ENCODE assay signal across 11 cellular contexts in genomic region chr18:5239447-5239846, GRCh38. TPM values are rescaled to one million over a fixed set of nuclear protein-coding genes. Genes with fewer than 3 reads are reported as not detected.
DNase-seq lines count a peak whose midpoint lies in the region; ATAC-seq and TF ChIP-seq lines count a peak whose summit lies in the region.
"Had no signal": no experiment of that assay in that cellular context is flagged by ENCODE, and none has a peak within 500 bp of the region (broad histone marks: within the 10 kb centered on the region; RNA-seq: fewer than 3 reads in every experiment).

No MANE protein-coding gene starts in this region.

- H3K9me3 Mint-ChIP-seq in CD4-positive, alpha-beta memory T cell: peaks cover 0 to 3% (median 0%) of the 10 kb centered on the region in 8 donors
- H3K9me3 Mint-ChIP-seq in neural progenitor cell: no peaks in the 10 kb centered on the region

- peaks cover 0 to 2% of the 10 kb centered on the region in 2 donors for H3K27me3 Mint-ChIP-seq in CD4-positive, alpha-beta memory T cell
- H3K27me3 Mint-ChIP-seq in neural progenitor cell (ENCODE audit: insufficient read depth, low read depth): peaks cover 2% of the 10 kb centered on the region

- H3K4me2 ChIP-seq in Loucy (ENCODE audit: low read depth, low read length, poor library complexity, severe bottlenecking) (peak overlapping the region; percentile 77), neural progenitor cell (peak overlapping the region; percentile 93)

- H3K4me3 Mint-ChIP-seq in CD4-positive, alpha-beta memory T cell: peak overlapping the region; percentile 1 to 97 (median 72)
- peak overlapping the region; percentile 98 for H3K4me3 Mint-ChIP-seq in neural progenitor cell

- H3K36me3 Mint-ChIP-seq in CD4-positive, alpha-beta memory T cell: peaks cover 36 to 58% of the 10 kb centered on the region in 2 donors
- peaks cover 21% of the 10 kb centered on the region for H3K36me3 Mint-ChIP-seq in neural progenitor cell

- H3K4me1 ChIP-seq in CD4-positive, alpha-beta memory T cell (ENCODE audit: insufficient read depth, low read length): peaks cover 44% of the 10 kb centered on the region
- H3K4me1 ChIP-seq in Loucy (ENCODE audit: insufficient read depth, low read length, poor library complexity, severe bottlenecking): no peaks in the 10 kb centered on the region
- H3K4me1 ChIP-seq in ectodermal cell (ENCODE audit: control insufficient read depth, insufficient read depth, low read length): peaks cover 3% of the 10 kb centered on the region
- peaks cover 24% of the 10 kb centered on the region for H3K4me1 ChIP-seq in neural progenitor cell

- H3K27me3 ChIP-seq in CD4-positive, alpha-beta memory T cell (ENCODE audit: insufficient read depth, low read length): no peaks in the 10 kb centered on the region
- H3K27me3 ChIP-seq in Loucy (ENCODE audit: insufficient read depth, low read length, poor library complexity, severe bottlenecking) (peaks cover 8% of the 10 kb centered on the region), ectodermal cell (ENCODE audit: control insufficient read depth, insufficient read depth, low read length, poor library complexity, severe bottlenecking) (no peaks in the 10 kb centered on the region), neural progenitor cell (peaks cover 25% of the 10 kb centered on the region)

- no peak for DNase-seq in CD4-positive, alpha-beta memory T cell
- DNase-seq in neural progenitor cell (ENCODE audit: low spot score) (no peak), NCI-H2171 treated with DMSO at 0.1 percent for 48 hours (lab: John Stamatoyannopoulos, UW) (no peak)
- DNase-seq in activated CD4-positive, CD25-positive, alpha-beta regulatory T cell treated with anti-CD3 and anti-CD28 coated beads, Interleukin-2, amount 50 U/mL, for 72 hours: no peak
- DNase-seq: MV-4-11, SW 1271 had no signal

- H3K79me2 ChIP-seq in Loucy (ENCODE audit: insufficient read depth, low read length) (no peaks in the 10 kb centered on the region), neural progenitor cell (ENCODE audit: low read depth) (peaks cover 20% of the 10 kb centered on the region)

- ATAC-seq in HG02970 (IDR thresholded peaks at IDR 0.05; ENCODE audit: low FRiP score, unreplicated experiment) (no peak), GM18868 (IDR thresholded peaks at IDR 0.05; ENCODE audit: unreplicated experiment) (no peak)

- H3K4me3 ChIP-seq in CD4-positive, alpha-beta memory T cell (ENCODE audit: low read length in 2 of 2): no peak overlapping the region
- H3K4me3 ChIP-seq in Loucy (ENCODE audit: low read length, poor library complexity, severe bottlenecking) (no peak overlapping the region), ectodermal cell (ENCODE audit: insufficient read depth, low read depth, low read length) (peak overlapping the region; percentile 76), neural progenitor cell (peak overlapping the region; percentile 71)

- CTCF ChIA-PET in CD4-positive, alpha-beta memory T cell (lab: Charles Lee; ENCODE audit: partially characterized antibody): interaction anchor here (3.5 kb wide), 1 partner anchor 56 kb away, joined by 47 read pairs; the partner anchor contains the start of gene ZBTB14

- no peaks in the 10 kb centered on the region for H3K9me2 ChIP-seq in Loucy (replicated peaks; ENCODE audit: low read depth, low read length)

- WGBS in ectodermal cell, 2 experiments: 84 to 92% methylated on average over 3 to 4 of the region's 4 CpGs

- TF ChIP-seq CTCF in Loucy (conservative IDR thresholded peaks at IDR 0.05; ENCODE audit: low read length) (no peak), neural progenitor cell (IDR thresholded peaks at IDR 0.05) (no peak)

- peaks cover 26 to 73% (median 44%) of the 10 kb centered on the region in 4 donors for H3K4me1 Mint-ChIP-seq in CD4-positive, alpha-beta memory T cell
- H3K4me1 Mint-ChIP-seq in neural progenitor cell: peaks cover 21% of the 10 kb centered on the region

- H4K20me1 ChIP-seq in Loucy (ENCODE audit: insufficient read depth, low read length, poor library complexity, severe bottlenecking): no peaks in the 10 kb centered on the region
- peaks cover 10% of the 10 kb centered on the region for H4K20me1 ChIP-seq in neural progenitor cell (ENCODE audit: low read depth)

- H2AFZ ChIP-seq in Loucy (ENCODE audit: low read length): no peak overlapping the region
- no peak overlapping the region for H2AFZ ChIP-seq in neural progenitor cell (replicated peaks)

- H3K9me3 ChIP-seq in CD4-positive, alpha-beta memory T cell (ENCODE audit: control insufficient read depth in 1 of 2, low read length in 2 of 2): no peaks in the 10 kb centered on the region
- H3K9me3 ChIP-seq in Loucy (ENCODE audit: insufficient read depth, low read depth, low read length): no peaks in the 10 kb centered on the region
- H3K9me3 ChIP-seq in ectodermal cell (ENCODE audit: control insufficient read depth, low read length): no peaks in the 10 kb centered on the region
- no peaks in the 10 kb centered on the region for H3K9me3 ChIP-seq in neural progenitor cell (ENCODE audit: low read depth)

- POLR2A ChIA-PET in CD4-positive, alpha-beta memory T cell (lab: Charles Lee; ENCODE audit: partially characterized antibody): interaction anchor here (4.3 kb wide), 1 partner anchor 54 kb away, joined by 356 read pairs; the partner anchor contains the start of gene ZBTB14

- H3K36me3 ChIP-seq in CD4-positive, alpha-beta memory T cell (ENCODE audit: insufficient read depth, low read length): no peaks in the 10 kb centered on the region
- H3K36me3 ChIP-seq in Loucy (ENCODE audit: insufficient read depth, low read length) (no peaks in the 10 kb centered on the region), ectodermal cell (ENCODE audit: control insufficient read depth, insufficient read depth, low read length) (no peaks in the 10 kb centered on the region), neural progenitor cell (no peaks in the 10 kb centered on the region)

- H3K9ac ChIP-seq in Loucy (ENCODE audit: low read depth, low read length, poor library complexity, severe bottlenecking) (no peak overlapping the region), neural progenitor cell (peak overlapping the region; percentile 25)

- intact Hi-C loops in CD4-positive, alpha-beta memory T cell (cut with micrococcal nuclease): loop anchor here (5.0 to 10.0 kb wide), 2 partner anchors 82 to 155 kb away; no protein-coding TSS in a partner anchor

- peak overlapping the region in 4 of 7 donors; percentile 36 to 94 (median 47) for H3K27ac Mint-ChIP-seq in CD4-positive, alpha-beta memory T cell
- H3K27ac Mint-ChIP-seq in neural progenitor cell: no peak overlapping the region

- no peak overlapping the region for H3K27ac ChIP-seq in CD4-positive, alpha-beta memory T cell (ENCODE audit: low read depth, low read length)
- H3K27ac ChIP-seq in ectodermal cell (ENCODE audit: insufficient read depth, low read depth, low read length, poor library complexity, severe bottlenecking) (no peak overlapping the region), neural progenitor cell (no peak overlapping the region)

- H3F3A ChIP-seq in Loucy (ENCODE audit: low read depth): no peaks in the 10 kb centered on the region
- peaks cover 19% of the 10 kb centered on the region for H3F3A ChIP-seq in neural progenitor cell (ENCODE audit: low read depth)

RNA-seq across cellular contexts. Expression of gene AKAIN1, which starts 42.4 kb away (rescaled TPM):
- total RNA-seq in CD4-positive, alpha-beta memory T cell: not detected
- polyA plus RNA-seq in CD4-positive, alpha-beta memory T cell: not detected
- not detected for polyA plus RNA-seq in ectodermal cell (2013, experiment 1 of 4)
- polyA plus RNA-seq in ectodermal cell (2013, experiment 2 of 4): not detected
- polyA plus RNA-seq in ectodermal cell (2013, experiment 3 of 4): not detected
- not detected for polyA plus RNA-seq in ectodermal cell (2013, experiment 4 of 4)
- not detected in 2 replicates for total RNA-seq in neural progenitor cell (ENCODE audit: low replicate concordance)
- total RNA-seq: lung microvascular endothelial cell had no signal

RNA-seq across cellular contexts. Expression of gene ZBTB14, which starts 56.1 kb away (rescaled TPM):
- total RNA-seq in CD4-positive, alpha-beta memory T cell: 10 to 100 TPM; 47.9 to 51.2 TPM
- 10 to 100 TPM; 16.5 to 16.8 TPM for polyA plus RNA-seq in CD4-positive, alpha-beta memory T cell
- polyA plus RNA-seq in ectodermal cell (2013, experiment 1 of 4): 17.3 TPM
- polyA plus RNA-seq in ectodermal cell (2013, experiment 2 of 4): 19.8 TPM
- polyA plus RNA-seq in ectodermal cell (2013, experiment 3 of 4): 13.5 TPM
- polyA plus RNA-seq in ectodermal cell (2013, experiment 4 of 4): 14.3 TPM
- 16.1 and 22.5 TPM in 2 replicates for total RNA-seq in neural progenitor cell (ENCODE audit: low replicate concordance)

Comparison
In these comparisons a context has a peak if more than half of its experiments do, and no peak if none do; other contexts are left out.
1. H3K4me3 ChIP-seq: peak in ectodermal cell (single experiment) and neural progenitor cell (single experiment); none in CD4-positive, alpha-beta memory T cell (0 of 2) and Loucy (single experiment).